Comparison of ENCODE assay signal across 1 cellular context in the genomic region with DNA sequence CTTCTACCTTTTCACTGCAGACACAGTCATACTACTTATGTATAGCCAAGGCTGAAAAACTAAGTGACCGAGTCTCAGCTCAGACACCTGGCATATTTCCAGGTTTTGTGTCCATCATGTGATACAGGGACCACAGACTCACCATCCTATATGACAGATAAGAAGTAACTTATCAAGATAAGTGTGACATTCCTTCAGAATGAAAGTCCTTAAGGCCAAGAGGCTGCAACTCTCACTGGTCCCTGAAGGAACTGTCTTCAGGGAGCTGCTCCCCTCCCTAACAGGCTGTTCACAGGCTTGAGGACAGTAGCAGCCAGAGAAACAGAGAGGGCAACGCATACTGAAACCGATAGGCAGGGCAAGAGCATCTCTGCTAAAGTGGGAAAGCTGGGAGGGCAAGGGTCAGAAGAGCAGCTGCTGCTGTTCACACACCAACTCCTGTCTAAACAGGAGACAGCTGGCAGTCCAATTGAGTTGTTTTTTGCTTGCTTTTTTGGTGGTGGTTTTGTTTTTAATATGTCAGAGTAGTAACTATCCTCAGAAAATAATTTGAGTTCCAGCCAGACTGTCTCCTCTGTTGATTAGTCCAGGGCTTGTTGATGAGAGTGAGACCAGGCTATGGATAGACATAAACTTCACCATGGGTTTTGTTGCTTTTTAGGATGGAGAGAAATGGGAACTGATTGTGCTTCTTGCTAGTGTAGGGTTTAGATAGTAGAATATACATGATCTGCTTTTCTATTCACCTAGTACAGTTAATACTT.
TF ChIP-seq lines count a peak whose summit lies in the region.

No MANE protein-coding gene starts in this region.

TF ChIP-seq in WTC11, 78 proteins besides CTCF, POLR2A, EP300 and RAD21 (continued from another document):
- TF ChIP-seq, protein P1, sequence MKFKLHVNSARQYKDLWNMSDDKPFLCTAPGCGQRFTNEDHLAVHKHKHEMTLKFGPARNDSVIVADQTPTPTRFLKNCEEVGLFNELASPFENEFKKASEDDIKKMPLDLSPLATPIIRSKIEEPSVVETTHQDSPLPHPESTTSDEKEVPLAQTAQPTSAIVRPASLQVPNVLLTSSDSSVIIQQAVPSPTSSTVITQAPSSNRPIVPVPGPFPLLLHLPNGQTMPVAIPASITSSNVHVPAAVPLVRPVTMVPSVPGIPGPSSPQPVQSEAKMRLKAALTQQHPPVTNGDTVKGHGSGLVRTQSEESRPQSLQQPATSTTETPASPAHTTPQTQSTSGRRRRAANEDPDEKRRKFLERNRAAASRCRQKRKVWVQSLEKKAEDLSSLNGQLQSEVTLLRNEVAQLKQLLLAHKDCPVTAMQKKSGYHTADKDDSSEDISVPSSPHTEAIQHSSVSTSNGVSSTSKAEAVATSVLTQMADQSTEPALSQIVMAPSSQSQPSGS (CRISPR knock-in tag; IDR thresholded peaks at IDR 0.05; ENCODE audit: borderline replicate concordance, low read depth) = no peak
- TF ChIP-seq, protein P2, sequence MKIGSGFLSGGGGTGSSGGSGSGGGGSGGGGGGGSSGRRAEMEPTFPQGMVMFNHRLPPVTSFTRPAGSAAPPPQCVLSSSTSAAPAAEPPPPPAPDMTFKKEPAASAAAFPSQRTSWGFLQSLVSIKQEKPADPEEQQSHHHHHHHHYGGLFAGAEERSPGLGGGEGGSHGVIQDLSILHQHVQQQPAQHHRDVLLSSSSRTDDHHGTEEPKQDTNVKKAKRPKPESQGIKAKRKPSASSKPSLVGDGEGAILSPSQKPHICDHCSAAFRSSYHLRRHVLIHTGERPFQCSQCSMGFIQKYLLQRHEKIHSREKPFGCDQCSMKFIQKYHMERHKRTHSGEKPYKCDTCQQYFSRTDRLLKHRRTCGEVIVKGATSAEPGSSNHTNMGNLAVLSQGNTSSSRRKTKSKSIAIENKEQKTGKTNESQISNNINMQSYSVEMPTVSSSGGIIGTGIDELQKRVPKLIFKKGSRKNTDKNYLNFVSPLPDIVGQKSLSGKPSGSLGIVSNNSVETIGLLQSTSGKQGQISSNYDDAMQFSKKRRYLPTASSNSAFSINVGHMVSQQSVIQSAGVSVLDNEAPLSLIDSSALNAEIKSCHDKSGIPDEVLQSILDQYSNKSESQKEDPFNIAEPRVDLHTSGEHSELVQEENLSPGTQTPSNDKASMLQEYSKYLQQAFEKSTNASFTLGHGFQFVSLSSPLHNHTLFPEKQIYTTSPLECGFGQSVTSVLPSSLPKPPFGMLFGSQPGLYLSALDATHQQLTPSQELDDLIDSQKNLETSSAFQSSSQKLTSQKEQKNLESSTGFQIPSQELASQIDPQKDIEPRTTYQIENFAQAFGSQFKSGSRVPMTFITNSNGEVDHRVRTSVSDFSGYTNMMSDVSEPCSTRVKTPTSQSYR (CRISPR knock-in tag; IDR thresholded peaks at IDR 0.05) = no peak
